In the genomic region with DNA sequence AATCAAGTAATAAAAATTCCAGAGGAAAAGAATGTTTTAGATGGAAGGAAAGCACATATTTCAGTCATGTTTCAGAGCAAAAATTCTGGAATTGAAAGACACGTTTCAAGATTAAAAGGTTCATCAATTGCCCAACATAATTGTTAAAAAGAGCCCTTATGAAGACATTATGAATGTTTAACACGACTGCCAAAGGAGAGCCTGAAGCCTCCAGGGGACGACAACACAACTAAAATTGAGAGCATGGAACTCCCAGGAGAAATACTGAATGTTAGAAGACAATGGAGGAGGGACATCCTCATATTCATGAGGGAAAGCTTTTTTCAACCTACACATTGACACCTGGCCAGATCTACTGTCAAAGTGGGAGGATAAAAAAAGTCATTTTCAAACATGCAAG, we compare ENCODE assay signal across 9 cellular contexts. TPM values are rescaled to one million over a fixed set of nuclear protein-coding genes. Genes with fewer than 3 reads are reported as not detected.
A peak's percentile ranks its signal among the peaks of the same experiment; 100 is the strongest.
DNase-seq lines count a peak whose midpoint lies in the region; ATAC-seq and TF ChIP-seq lines count a peak whose summit lies in the region.
"Had no signal": no experiment of that assay in that cellular context is flagged by ENCODE, and none has a peak within 500 bp of the region (broad histone marks: within the 10 kb centered on the region; RNA-seq: fewer than 3 reads in every experiment).

No MANE protein-coding gene starts in this region.

- TF ChIP-seq CTCF in HCT116 (IDR thresholded peaks at IDR 0.05 in 2 of 3, conservative IDR thresholded peaks at IDR 0.05 in 1 of 3; ENCODE audit: borderline replicate concordance in 1 of 3, insufficient read depth in 1 of 3, low read depth in 2 of 3, low read length in 2 of 3) (peak; percentile 40 to 75 (median 63); a peak in 5 of 6 replicates), SK-N-SH (IDR thresholded peaks at IDR 0.05) (peak; percentile 84), astrocyte of the spinal cord (IDR thresholded peaks at IDR 0.05; ENCODE audit: low read depth, low read length) (peak; percentile 11), lung (IDR thresholded peaks at IDR 0.05; ENCODE audit: control extremely low read depth, extremely low read depth) (peak; percentile 17)

- RAD21 ChIA-PET in HCT116 (lab: Charles Lee; ENCODE audit: low non-redundant PET in 1 of 2, low total read pairs in 2 of 2, uncharacterized antibody in 2 of 2, unreplicated experiment in 2 of 2): no interaction called here

- peak in 4 of 5 donors; percentile 11 to 34 (median 24) for DNase-seq in CD4-positive, alpha-beta memory T cell
- DNase-seq in HCT116 (ENCODE audit: low read depth, low spot score) (peak; percentile 21), SK-N-SH (peak; percentile 27), astrocyte of the spinal cord (ENCODE audit: low read depth, low spot score) (no peak), lung (ENCODE audit: low spot score) (peak; percentile 57), substantia nigra (lab: John Stamatoyannopoulos, UW) (peak in 27 of 49 donors; percentile 0 to 60 (median 19))

- H3K27ac Mint-ChIP-seq in CD4-positive, alpha-beta memory T cell: no peak overlapping the region

- H3K4me1 ChIP-seq in CD4-positive, alpha-beta memory T cell (ENCODE audit: insufficient read depth, low read length): no peaks in the 10 kb centered on the region
- H3K4me1 ChIP-seq in HCT116 (ENCODE audit: control insufficient read depth in 1 of 2, insufficient read depth in 2 of 2, low read length in 2 of 2) (no peaks in the 10 kb centered on the region), SK-N-SH (ENCODE audit: control insufficient read depth in 1 of 2, insufficient read depth in 2 of 2, low read depth in 1 of 2, low read length in 1 of 2) (no peaks in the 10 kb centered on the region), lung (ENCODE audit: control insufficient read depth in 2 of 2, insufficient read depth in 2 of 2, low read length in 2 of 2) (no peaks in the 10 kb centered on the region)
- H3K4me1 ChIP-seq: foreskin keratinocyte had no signal

- peaks cover 0 to 2% of the 10 kb centered on the region in 2 donors for H3K27me3 Mint-ChIP-seq in CD4-positive, alpha-beta memory T cell

- intact Hi-C loops in CD4-positive, alpha-beta memory T cell (cut with micrococcal nuclease): loop anchor here (10.0 kb wide), 1 partner anchor 374 kb away; no protein-coding TSS in a partner anchor
- intact Hi-C loops in HCT116 (cut with micrococcal nuclease): no loop called here

- WGBS in SK-N-SH (ENCODE audit: low lambda C conversion rate): 0% methylated on average over 3 of the region's 3 CpGs
- 2 to 15% methylated on average over 3 of the region's 3 CpGs for WGBS in lung, 2 donors

- H3K27ac ChIP-seq in CD4-positive, alpha-beta memory T cell (ENCODE audit: low read depth, low read length): no peak overlapping the region
- no peak overlapping the region for H3K27ac ChIP-seq in HCT116 (ENCODE audit: low read depth, low read length)
- H3K27ac ChIP-seq in SK-N-SH (ENCODE audit: low read depth in 2 of 2, low read length in 1 of 2): no peak overlapping the region
- H3K27ac ChIP-seq in lung (ENCODE audit: low read depth in 1 of 2, low read length in 1 of 2): no peak overlapping the region
- H3K27ac ChIP-seq in substantia nigra (ENCODE audit: low read depth, low read length, poor library complexity, severe bottlenecking): no peak overlapping the region
- H3K27ac ChIP-seq: foreskin keratinocyte had no signal

- POLR2A ChIA-PET in CD4-positive, alpha-beta memory T cell (lab: Charles Lee; ENCODE audit: partially characterized antibody): no interaction called here
- POLR2A ChIA-PET in HCT116 (lab: Charles Lee): no interaction called here
- POLR2A ChIA-PET in SK-N-SH (lab: Yijun Ruan, JAX): no interaction called here

- CTCF ChIA-PET in CD4-positive, alpha-beta memory T cell (lab: Charles Lee; ENCODE audit: partially characterized antibody): interaction anchor here (1.7 to 1.9 kb wide), 2 partner anchors 186 to 201 kb away, joined by 3 to 6 read pairs; no protein-coding TSS in a partner anchor
- CTCF ChIA-PET in HCT116 (lab: Charles Lee) (no interaction called here), SK-N-SH (lab: Yijun Ruan, JAX) (interaction anchor here (0.7 to 3.1 kb wide), 7 partner anchors 10 to 206 kb away, joined by 3 to 24 read pairs (median 4); no protein-coding TSS in a partner anchor)

- TF ChIP-seq POLR2A in HCT116 (IDR thresholded peaks at IDR 0.05; ENCODE audit: borderline replicate concordance, extremely low read depth, insufficient read depth, insufficient read length): no peak

- no peaks in the 10 kb centered on the region for H3K9me3 Mint-ChIP-seq in CD4-positive, alpha-beta memory T cell

- no peaks in the 10 kb centered on the region for H4K20me1 ChIP-seq in HCT116 (ENCODE audit: insufficient read depth)
- no peaks in the 10 kb centered on the region for H4K20me1 ChIP-seq in SK-N-SH (ENCODE audit: insufficient read depth)

- H3K36me3 Mint-ChIP-seq in CD4-positive, alpha-beta memory T cell: no peaks in the 10 kb centered on the region

- H3K9me2 ChIP-seq in HCT116 (ENCODE audit: insufficient read depth) (no peaks in the 10 kb centered on the region), SK-N-SH (no peaks in the 10 kb centered on the region)

- no peak overlapping the region for H3K4me3 Mint-ChIP-seq in CD4-positive, alpha-beta memory T cell

- H3K9me3 ChIP-seq in CD4-positive, alpha-beta memory T cell (ENCODE audit: control insufficient read depth in 1 of 2, low read length in 2 of 2): no peaks in the 10 kb centered on the region
- H3K9me3 ChIP-seq in HCT116 (ENCODE audit: control insufficient read depth in 1 of 2, insufficient read depth in 1 of 2, low read depth in 1 of 2, low read length in 2 of 2) (no peaks in the 10 kb centered on the region), SK-N-SH (no peaks in the 10 kb centered on the region), lung (ENCODE audit: control insufficient read depth in 2 of 2, insufficient read depth in 1 of 2, low read length in 1 of 2) (no peaks in the 10 kb centered on the region)

- H2AFZ ChIP-seq in HCT116 (ENCODE audit: low read depth, low read length, poor library complexity, severe bottlenecking) (no peak overlapping the region), SK-N-SH (ENCODE audit: low read depth) (no peak overlapping the region)

- no peak overlapping the region for H3K9ac ChIP-seq in HCT116 (ENCODE audit: low read length)
- no peak overlapping the region for H3K9ac ChIP-seq in SK-N-SH

- no TSS peak for BruUV-seq in HCT116 (replicated peaks; lab: Mats Ljungman, UMichigan)

- no peak overlapping the region for H3K4me3 ChIP-seq in CD4-positive, alpha-beta memory T cell (ENCODE audit: low read length in 2 of 2)
- H3K4me3 ChIP-seq in HCT116 (replicated peaks in 1 of 2; ENCODE audit: low read depth in 1 of 2, low read length in 2 of 2) (no peak overlapping the region), SK-N-SH (ENCODE audit: low read depth in 2 of 2, low read length in 1 of 2) (no peak overlapping the region), astrocyte of the spinal cord (ENCODE audit: low read depth, low read length) (no peak overlapping the region), lung (no peak overlapping the region)

- ATAC-seq in HCT116: peak; percentile 70
- ATAC-seq in lung (ENCODE audit: insufficient read depth, low FRiP score): no peak
- no peak for ATAC-seq in GM19455 (IDR thresholded peaks at IDR 0.05; ENCODE audit: unreplicated experiment)
- no peak for ATAC-seq in HG02885 (IDR thresholded peaks at IDR 0.05; ENCODE audit: poor library complexity, unreplicated experiment)
- ATAC-seq: foreskin keratinocyte had no signal

- peaks cover 0 to 7% (median 5%) of the 10 kb centered on the region in 4 donors for H3K4me1 Mint-ChIP-seq in CD4-positive, alpha-beta memory T cell

- H3K4me2 ChIP-seq in HCT116 (ENCODE audit: low read length) (no peak overlapping the region), SK-N-SH (no peak overlapping the region)

- H3F3A ChIP-seq in SK-N-SH (replicated peaks; ENCODE audit: insufficient read depth): no peaks in the 10 kb centered on the region

- H3K27me3 ChIP-seq in CD4-positive, alpha-beta memory T cell (ENCODE audit: insufficient read depth, low read length): no peaks in the 10 kb centered on the region
- H3K27me3 ChIP-seq in HCT116 (ENCODE audit: insufficient read depth, low read length): no peaks in the 10 kb centered on the region
- H3K27me3 ChIP-seq in SK-N-SH (ENCODE audit: insufficient read depth): peaks cover 4% of the 10 kb centered on the region; the same call in 1 of the 2 replicates
- no peaks in the 10 kb centered on the region for H3K27me3 ChIP-seq in lung (ENCODE audit: control insufficient read depth, insufficient read depth)
- H3K27me3 ChIP-seq: foreskin keratinocyte had no signal

- TF ChIP-seq EP300 in SK-N-SH (IDR thresholded peaks at IDR 0.05; ENCODE audit: borderline replicate concordance in 1 of 2, low read depth in 1 of 2, low read length in 1 of 2): no peak

- no peaks in the 10 kb centered on the region for H3K36me3 ChIP-seq in CD4-positive, alpha-beta memory T cell (ENCODE audit: insufficient read depth, low read length)
- H3K36me3 ChIP-seq in HCT116 (ENCODE audit: control insufficient read depth in 1 of 2, insufficient read depth in 2 of 2, low read length in 2 of 2) (no peaks in the 10 kb centered on the region), SK-N-SH (replicated peaks in 1 of 2; ENCODE audit: control insufficient read depth in 1 of 2, insufficient read depth in 2 of 2, low read length in 1 of 2) (no peaks in the 10 kb centered on the region), lung (ENCODE audit: control insufficient read depth in 2 of 2, insufficient read depth in 2 of 2, low read length in 2 of 2) (no peaks in the 10 kb centered on the region)

- in situ Hi-C loops in astrocyte of the spinal cord (cut with HindIII; ENCODE audit: low sequenced_read_pairs): no loop called here

- no peaks in the 10 kb centered on the region for H3K79me2 ChIP-seq in HCT116 (ENCODE audit: insufficient read depth, low read length)
- no peaks in the 10 kb centered on the region for H3K79me2 ChIP-seq in SK-N-SH (ENCODE audit: insufficient read depth)

- TF ChIP-seq RAD21 in HCT116 (IDR thresholded peaks at IDR 0.05; ENCODE audit: low read depth) (peak; percentile 59), SK-N-SH (IDR thresholded peaks at IDR 0.05; ENCODE audit: low read length) (peak; percentile 64)

RNA-seq across cellular contexts. Expression of a gene that starts 16.0 kb away (rescaled TPM):
- total RNA-seq in CD4-positive, alpha-beta memory T cell: not detected
- polyA plus RNA-seq in CD4-positive, alpha-beta memory T cell: not detected
- not detected for total RNA-seq in HCT116 (2021; ENCODE audit: unreplicated experiment)
- not detected in 2 replicates for polyA plus RNA-seq in HCT116 (2012)
- polyA plus RNA-seq in SK-N-SH (2012; rRNA removed): not detected in 2 replicates
- polyA plus RNA-seq in SK-N-SH (2012; cell fraction: cytosol; rRNA removed): not detected in 2 replicates
- polyA plus RNA-seq in SK-N-SH (2012; cell fraction: nucleus; rRNA removed): not detected in 2 replicates
- not detected for total RNA-seq in lung
- polyA plus RNA-seq in lung: not detected
- total RNA-seq: foreskin keratinocyte had no signal
- polyA plus RNA-seq: foreskin keratinocyte had no signal

RNA-seq across cellular contexts. Expression of a gene that starts 21.4 kb away (rescaled TPM):
- not detected for total RNA-seq in CD4-positive, alpha-beta memory T cell
- not detected for polyA plus RNA-seq in CD4-positive, alpha-beta memory T cell
- not detected for total RNA-seq in HCT116 (2021; ENCODE audit: unreplicated experiment)
- polyA plus RNA-seq in HCT116 (2012): not detected in 2 replicates
- polyA plus RNA-seq in SK-N-SH (2012; rRNA removed): not detected in 2 replicates
- not detected in 2 replicates for polyA plus RNA-seq in SK-N-SH (2012; cell fraction: cytosol; rRNA removed)
- polyA plus RNA-seq in SK-N-SH (2012; cell fraction: nucleus; rRNA removed): not detected in 2 replicates
- total RNA-seq in lung: not detected
- polyA plus RNA-seq in lung: not detected
- total RNA-seq: foreskin keratinocyte had no signal
- polyA plus RNA-seq: foreskin keratinocyte had no signal

RNA-seq across cellular contexts. Expression of a gene that starts 26.2 kb away (rescaled TPM):
- total RNA-seq in CD4-positive, alpha-beta memory T cell: not detected
- not detected for polyA plus RNA-seq in CD4-positive, alpha-beta memory T cell
- not detected for total RNA-seq in HCT116 (2021; ENCODE audit: unreplicated experiment)
- not detected in 2 replicates for polyA plus RNA-seq in HCT116 (2012)
- polyA plus RNA-seq in SK-N-SH (2012; rRNA removed): not detected in 2 replicates
- not detected in 2 replicates for polyA plus RNA-seq in SK-N-SH (2012; cell fraction: cytosol; rRNA removed)
- polyA plus RNA-seq in SK-N-SH (2012; cell fraction: nucleus; rRNA removed): not detected in 2 replicates
- not detected for total RNA-seq in lung
- polyA plus RNA-seq in lung: not detected
- total RNA-seq: foreskin keratinocyte had no signal
- polyA plus RNA-seq: foreskin keratinocyte had no signal

RNA-seq across cellular contexts. Expression of a gene that starts 36.5 kb away (rescaled TPM):
- total RNA-seq in CD4-positive, alpha-beta memory T cell: not detected
- polyA plus RNA-seq in CD4-positive, alpha-beta memory T cell: not detected
- total RNA-seq in HCT116 (2021; ENCODE audit: unreplicated experiment) (not detected), lung (not detected)
- not detected in 2 replicates for polyA plus RNA-seq in HCT116 (2012)
- polyA plus RNA-seq in SK-N-SH (2012; rRNA removed) (not detected in 2 replicates), lung (not detected)
- not detected in 2 replicates for polyA plus RNA-seq in SK-N-SH (2012; cell fraction: cytosol; rRNA removed)
- not detected in 2 replicates for polyA plus RNA-seq in SK-N-SH (2012; cell fraction: nucleus; rRNA removed)
- total RNA-seq: foreskin keratinocyte had no signal
- polyA plus RNA-seq: foreskin keratinocyte had no signal

RNA-seq across cellular contexts. Expression of a gene that starts 44.3 kb away (rescaled TPM):
- total RNA-seq in CD4-positive, alpha-beta memory T cell: not detected
- under 1 TPM in 1 of 2 donors, not detected in 1; 0.32 TPM for polyA plus RNA-seq in CD4-positive, alpha-beta memory T cell
- total RNA-seq in HCT116 (2021; ENCODE audit: unreplicated experiment) (not detected), lung (not detected)
- not detected in 2 replicates for polyA plus RNA-seq in HCT116 (2012)
- polyA plus RNA-seq in SK-N-SH (2012; rRNA removed) (not detected in 2 replicates), lung (not detected)
- not detected in 2 replicates for polyA plus RNA-seq in SK-N-SH (2012; cell fraction: cytosol; rRNA removed)
- polyA plus RNA-seq in SK-N-SH (2012; cell fraction: nucleus; rRNA removed): not detected in 2 replicates
- total RNA-seq: foreskin keratinocyte had no signal
- polyA plus RNA-seq: foreskin keratinocyte had no signal

Comparison
In these comparisons a context has a peak if more than half of its experiments do, and no peak if none do; other contexts are left out.
1. CTCF ChIP-seq: peak in every context shown above with its lines; median percentile 84 in SK-N-SH; 63 in HCT116; 17 in lung; 11 in astrocyte of the spinal cord.